Comparison of ENCODE assay signal across 1 cellular context in genomic region chr7:36128448-36129047, GRCh38.
TF ChIP-seq lines count a peak whose summit lies in the region.

No MANE protein-coding gene starts in this region.

TF ChIP-seq in HepG2, 621 proteins besides CTCF, POLR2A, EP300 and RAD21 (continued from another document and continues in another):
- TF ChIP-seq ZNF276 (CRISPR knock-in tag; IDR thresholded peaks at IDR 0.05; ENCODE audit: low read depth) (no peak), MIER3 (CRISPR knock-in tag; IDR thresholded peaks at IDR 0.05; ENCODE audit: borderline replicate concordance) (no peak), SATB2 (CRISPR knock-in tag; IDR thresholded peaks at IDR 0.05) (no peak), AKAP8 (CRISPR knock-in tag; IDR thresholded peaks at IDR 0.05) (no peak), CEBPB (IDR thresholded peaks at IDR 0.05; ENCODE audit: borderline replicate concordance, low read depth, low read length) (no peak), ZNF574 (CRISPR knock-in tag; IDR thresholded peaks at IDR 0.05) (no peak), ZGPAT (CRISPR knock-in tag; IDR thresholded peaks at IDR 0.05) (peak; percentile 49; the same call in 1 of the 2 replicates), ZNF20 (CRISPR knock-in tag; IDR thresholded peaks at IDR 0.05) (no peak), IRF9 (CRISPR knock-in tag; IDR thresholded peaks at IDR 0.05; ENCODE audit: borderline replicate concordance) (no peak), ZNF224 (CRISPR knock-in tag; IDR thresholded peaks at IDR 0.05) (no peak), XRCC5 (optimal IDR thresholded peaks at IDR 0.05; ENCODE audit: low read length) (peak; percentile 26), YY1 (IDR thresholded peaks at IDR 0.05; ENCODE audit: insufficient read depth, insufficient replicate concordance, low read depth, low read length) (peak; percentile 32), ZNF512 (CRISPR knock-in tag; IDR thresholded peaks at IDR 0.05) (no peak), NONO (IDR thresholded peaks at IDR 0.05) (no peak), NONO (CRISPR knock-in tag; conservative IDR thresholded peaks at IDR 0.05) (no peak), ZNF775 (CRISPR knock-in tag; IDR thresholded peaks at IDR 0.05; ENCODE audit: borderline replicate concordance) (no peak), KDM6A (CRISPR knock-in tag; IDR thresholded peaks at IDR 0.05; ENCODE audit: low read depth) (no peak), POGZ (CRISPR knock-in tag; IDR thresholded peaks at IDR 0.05) (peak; percentile 46; the same call in 1 of the 2 replicates), GATAD2A (CRISPR knock-in tag; IDR thresholded peaks at IDR 0.05) (no peak; the same call in 1 of the 2 replicates), ZNF766 (CRISPR knock-in tag; IDR thresholded peaks at IDR 0.05; ENCODE audit: borderline replicate concordance) (no peak), ZMAT5 (CRISPR knock-in tag; IDR thresholded peaks at IDR 0.05; ENCODE audit: borderline replicate concordance, low read depth) (no peak), FOXA1 (IDR thresholded peaks at IDR 0.05) (no peak), FOXA1 (CRISPR knock-in tag; IDR thresholded peaks at IDR 0.05) (peak; percentile 28; the same call in 1 of the 2 replicates), ZBTB37 (CRISPR knock-in tag; IDR thresholded peaks at IDR 0.05) (peak; percentile 76), TOPORS (CRISPR knock-in tag; IDR thresholded peaks at IDR 0.05) (no peak), TFE3 (CRISPR knock-in tag; IDR thresholded peaks at IDR 0.05) (no peak), BORCS8-MEF2B (CRISPR knock-in tag; IDR thresholded peaks at IDR 0.05) (no peak), THAP11 (CRISPR knock-in tag; IDR thresholded peaks at IDR 0.05) (no peak), ASH2L (IDR thresholded peaks at IDR 0.05; ENCODE audit: insufficient read length, low read depth, low read length) (peak; percentile 45), RARA (CRISPR knock-in tag; IDR thresholded peaks at IDR 0.05) (no peak), NFE2L2 (IDR thresholded peaks at IDR 0.05; ENCODE audit: low read length) (no peak), ATF5 (CRISPR knock-in tag; IDR thresholded peaks at IDR 0.05; ENCODE audit: low read depth) (no peak), ZNF33A (CRISPR knock-in tag; IDR thresholded peaks at IDR 0.05; ENCODE audit: borderline replicate concordance) (no peak), BRCA1 (CRISPR knock-in tag; IDR thresholded peaks at IDR 0.05) (no peak), PHF21A (CRISPR knock-in tag; IDR thresholded peaks at IDR 0.05) (peak; percentile 50; the same call in 1 of the 2 replicates), JUND (CRISPR knock-in tag; IDR thresholded peaks at IDR 0.05) (peak; percentile 56; the same call in 1 of the 2 replicates), TFAP4 (IDR thresholded peaks at IDR 0.05; ENCODE audit: borderline replicate concordance, low read depth) (peak; percentile 17; the same call in 1 of the 2 replicates), KLF12 (CRISPR knock-in tag; IDR thresholded peaks at IDR 0.05; ENCODE audit: borderline replicate concordance) (no peak), ZNF644 (CRISPR knock-in tag; IDR thresholded peaks at IDR 0.05; ENCODE audit: low read depth) (peak; percentile 42; the same call in 1 of the 2 replicates), ATF7 (IDR thresholded peaks at IDR 0.05) (no peak), ATF7 (CRISPR knock-in tag; IDR thresholded peaks at IDR 0.05) (no peak), SNAPC5 (CRISPR knock-in tag; IDR thresholded peaks at IDR 0.05; ENCODE audit: borderline replicate concordance) (no peak), KDM2A (CRISPR knock-in tag; IDR thresholded peaks at IDR 0.05; ENCODE audit: borderline replicate concordance, low read depth) (no peak), ZBTB38 (CRISPR knock-in tag; IDR thresholded peaks at IDR 0.05) (no peak), NPAS2 (CRISPR knock-in tag; IDR thresholded peaks at IDR 0.05; ENCODE audit: borderline replicate concordance) (no peak), ZBTB3 (CRISPR knock-in tag; IDR thresholded peaks at IDR 0.05; ENCODE audit: borderline replicate concordance, low read depth) (no peak), ZSCAN25 (CRISPR knock-in tag; IDR thresholded peaks at IDR 0.05) (no peak), ZNF10 (CRISPR knock-in tag; IDR thresholded peaks at IDR 0.05; ENCODE audit: borderline replicate concordance, low read depth) (no peak), ZNF614 (CRISPR knock-in tag; IDR thresholded peaks at IDR 0.05; ENCODE audit: borderline replicate concordance) (no peak), THAP8 (CRISPR knock-in tag; IDR thresholded peaks at IDR 0.05; ENCODE audit: borderline replicate concordance) (no peak), E2F2 (CRISPR knock-in tag; IDR thresholded peaks at IDR 0.05; ENCODE audit: borderline replicate concordance) (no peak)
